ENCODE assay signal across 13 cellular contexts in genomic region chr11:75276696-75277095, GRCh38. TPM values are rescaled to one million over a fixed set of nuclear protein-coding genes. Genes with fewer than 3 reads are reported as not detected.
DNase-seq lines count a peak whose midpoint lies in the region; ATAC-seq and TF ChIP-seq lines count a peak whose summit lies in the region.
"Had no signal": no experiment of that assay in that cellular context is flagged by ENCODE, and none has a peak within 500 bp of the region (broad histone marks: within the 10 kb centered on the region; RNA-seq: fewer than 3 reads in every experiment).

No MANE protein-coding gene starts in this region.

- DNase-seq in Right ventricle myocardium superior (peak; percentile 20), left ventricle myocardium superior (no peak), NCI-H526 (lab: John Stamatoyannopoulos, UW) (peak; percentile 60 to 62), foreskin keratinocyte (no peak), ureter (ENCODE audit: low spot score) (peak; percentile 20), substantia nigra (lab: John Stamatoyannopoulos, UW) (no peak), 8988T (no peak), NCI-H1694 treated with DMSO at 0.1 percent for 48 hours (lab: John Stamatoyannopoulos, UW) (no peak)
- DNase-seq: activated CD4-positive, CD25-positive, alpha-beta regulatory T cell; mucosa of descending colon; OCI-M1 had no signal

- peaks cover 4% of the 10 kb centered on the region for H3K27me3 ChIP-seq in foreskin keratinocyte
- H3K27me3 ChIP-seq: breast epithelium had no signal

- no peak for ATAC-seq in Right ventricle myocardium superior (ENCODE audit: poor library complexity)
- no peak for ATAC-seq in left ventricle myocardium superior
- ATAC-seq in foreskin keratinocyte: peak; percentile 18
- ATAC-seq: mucosa of descending colon had no signal

- no peaks in the 10 kb centered on the region for H3K4me1 ChIP-seq in foreskin keratinocyte
- H3K4me1 ChIP-seq: breast epithelium had no signal

- H3K27ac ChIP-seq in foreskin keratinocyte: no peak overlapping the region
- no peak overlapping the region for H3K27ac ChIP-seq in substantia nigra (ENCODE audit: low read depth, low read length, poor library complexity, severe bottlenecking)
- H3K27ac ChIP-seq: breast epithelium had no signal

- TF ChIP-seq CTCF in foreskin keratinocyte (conservative IDR thresholded peaks at IDR 0.05): no peak

- intact Hi-C loops in Right ventricle myocardium superior (cut with DNase I): loop anchor here (5.0 kb wide), 1 partner anchor 256 kb away; no protein-coding TSS in a partner anchor
- intact Hi-C loops in left ventricle myocardium superior (cut with micrococcal nuclease): no loop called here

RNA-seq across cellular contexts. Expression of gene TPBGL, which starts 36.1 kb away (rescaled TPM):
- 0.11 TPM for total RNA-seq in Right ventricle myocardium superior
- not detected for total RNA-seq in left ventricle myocardium superior
- not detected in 2 replicates for total RNA-seq in foreskin keratinocyte
- 0.01 TPM in 1 of 2 replicates, not detected in the other for polyA plus RNA-seq in foreskin keratinocyte
- total RNA-seq in ureter: 0.26 TPM
- polyA plus RNA-seq: BJ had no signal

Comparison
In these comparisons a context has a peak if more than half of its experiments do, and no peak if none do; other contexts are left out.
1. DNase-seq: peak in Right ventricle myocardium superior (single experiment), NCI-H526 (2 of 2) and ureter (single experiment); none in left ventricle myocardium superior (single experiment), foreskin keratinocyte (0 of 2), substantia nigra (0 of 49), 8988T (single experiment) and NCI-H1694 treated with DMSO at 0.1 percent for 48 hours (single experiment).